Comparison of ENCODE assay signal across 3 cellular contexts in genomic region chr12:124554429-124555029, GRCh38.
A peak's percentile ranks its signal among the peaks of the same experiment; 100 is the strongest.
TF ChIP-seq lines count a peak whose summit lies in the region.

No MANE protein-coding gene starts in this region.

TF ChIP-seq in A549, 52 proteins besides CTCF, POLR2A, EP300 and RAD21:
- TF ChIP-seq ZFP36 (IDR thresholded peaks at IDR 0.05; ENCODE audit: borderline replicate concordance, partially characterized antibody) (peak; percentile 45), HEYL (CRISPR knock-in tag; IDR thresholded peaks at IDR 0.05) (no peak), REST (IDR thresholded peaks at IDR 0.05) (no peak)

TF ChIP-seq in GM23338, 12 proteins besides CTCF, POLR2A, EP300 and RAD21:
- TF ChIP-seq NANOG (IDR thresholded peaks at IDR 0.05; ENCODE audit: borderline replicate concordance) (no peak), POLR2AphosphoS5 (IDR thresholded peaks at IDR 0.05; ENCODE audit: low read depth) (no peak), EZH2 (IDR thresholded peaks at IDR 0.05; ENCODE audit: low read depth, unreplicated experiment) (no peak), ZNF462 (CRISPR knock-in tag; IDR thresholded peaks at IDR 0.05) (no peak), JUNB (IDR thresholded peaks at IDR 0.05; ENCODE audit: unreplicated experiment) (no peak), ZNF331 (CRISPR knock-in tag; IDR thresholded peaks at IDR 0.05; ENCODE audit: low read depth) (no peak), CREB1 (CRISPR knock-in tag; IDR thresholded peaks at IDR 0.05; ENCODE audit: low read depth) (no peak), REST (IDR thresholded peaks at IDR 0.05; ENCODE audit: unreplicated experiment) (no peak), ETS1 (IDR thresholded peaks at IDR 0.05) (no peak), ZNF114 (CRISPR knock-in tag; IDR thresholded peaks at IDR 0.05) (no peak), STAT1 (IDR thresholded peaks at IDR 0.05; ENCODE audit: unreplicated experiment) (no peak), EZH2phosphoT487 (IDR thresholded peaks at IDR 0.05; ENCODE audit: unreplicated experiment) (no peak)
TF ChIP-seq in GM23338: peak in this region for 0.

TF ChIP-seq in K562, 482 proteins besides CTCF, POLR2A, EP300 and RAD21:
- TF ChIP-seq POLR2G (IDR thresholded peaks at IDR 0.05; ENCODE audit: low read depth, low read length) (peak; percentile 25; the same call in 1 of the 2 replicates), NFYB (IDR thresholded peaks at IDR 0.05; ENCODE audit: extremely low read depth, insufficient read length) (no peak), PTBP1 (IDR thresholded peaks at IDR 0.05; ENCODE audit: low read depth, low read length) (0 out of 2 replicates have a peak, but pooled peaks have one; percentile 57), KDM1A (IDR thresholded peaks at IDR 0.05) (peak in 1 of 2 experiments; percentile 68; a peak in 2 of 4 replicates), ZNF830 (CRISPR knock-in tag; IDR thresholded peaks at IDR 0.05) (no peak), BCOR (IDR thresholded peaks at IDR 0.05) (peak; percentile 84), MYC (IDR thresholded peaks at IDR 0.05; ENCODE audit: low read depth, low read length) (no peak), MYC (CRISPR knock-in tag; IDR thresholded peaks at IDR 0.05; ENCODE audit: borderline replicate concordance, low read depth) (no peak), SMARCA5 (IDR thresholded peaks at IDR 0.05) (peak; percentile 46; the same call in 1 of the 2 replicates), BRD9 (IDR thresholded peaks at IDR 0.05; ENCODE audit: low read depth, partially characterized antibody) (peak; percentile 98), RBM25 (IDR thresholded peaks at IDR 0.05; ENCODE audit: low read depth, low read length, severe bottlenecking) (peak; percentile 60), ZNF583 (CRISPR knock-in tag; IDR thresholded peaks at IDR 0.05) (no peak), AFF1 (IDR thresholded peaks at IDR 0.05; ENCODE audit: low read depth in 1 of 2, partially characterized antibody in 2 of 2) (no peak), ID3 (CRISPR knock-in tag; IDR thresholded peaks at IDR 0.05) (no peak), ID3 (tag; IDR thresholded peaks at IDR 0.05) (no peak), ZFP36 (IDR thresholded peaks at IDR 0.05; ENCODE audit: low read depth, low read length, partially characterized antibody) (peak; percentile 80), ZNF511 (CRISPR knock-in tag; IDR thresholded peaks at IDR 0.05) (no peak), ZBTB33 (CRISPR knock-in tag; IDR thresholded peaks at IDR 0.05) (peak; percentile 78), ZNF282 (CRISPR knock-in tag; IDR thresholded peaks at IDR 0.05) (no peak), HNRNPL (IDR thresholded peaks at IDR 0.05; ENCODE audit: low read depth, low read length) (no peak), ZNF121 (CRISPR knock-in tag; conservative IDR thresholded peaks at IDR 0.05) (no peak), DPF2 (IDR thresholded peaks at IDR 0.05) (no peak)
